12 cellular contexts compared by ENCODE assay signal in the genomic region with DNA sequence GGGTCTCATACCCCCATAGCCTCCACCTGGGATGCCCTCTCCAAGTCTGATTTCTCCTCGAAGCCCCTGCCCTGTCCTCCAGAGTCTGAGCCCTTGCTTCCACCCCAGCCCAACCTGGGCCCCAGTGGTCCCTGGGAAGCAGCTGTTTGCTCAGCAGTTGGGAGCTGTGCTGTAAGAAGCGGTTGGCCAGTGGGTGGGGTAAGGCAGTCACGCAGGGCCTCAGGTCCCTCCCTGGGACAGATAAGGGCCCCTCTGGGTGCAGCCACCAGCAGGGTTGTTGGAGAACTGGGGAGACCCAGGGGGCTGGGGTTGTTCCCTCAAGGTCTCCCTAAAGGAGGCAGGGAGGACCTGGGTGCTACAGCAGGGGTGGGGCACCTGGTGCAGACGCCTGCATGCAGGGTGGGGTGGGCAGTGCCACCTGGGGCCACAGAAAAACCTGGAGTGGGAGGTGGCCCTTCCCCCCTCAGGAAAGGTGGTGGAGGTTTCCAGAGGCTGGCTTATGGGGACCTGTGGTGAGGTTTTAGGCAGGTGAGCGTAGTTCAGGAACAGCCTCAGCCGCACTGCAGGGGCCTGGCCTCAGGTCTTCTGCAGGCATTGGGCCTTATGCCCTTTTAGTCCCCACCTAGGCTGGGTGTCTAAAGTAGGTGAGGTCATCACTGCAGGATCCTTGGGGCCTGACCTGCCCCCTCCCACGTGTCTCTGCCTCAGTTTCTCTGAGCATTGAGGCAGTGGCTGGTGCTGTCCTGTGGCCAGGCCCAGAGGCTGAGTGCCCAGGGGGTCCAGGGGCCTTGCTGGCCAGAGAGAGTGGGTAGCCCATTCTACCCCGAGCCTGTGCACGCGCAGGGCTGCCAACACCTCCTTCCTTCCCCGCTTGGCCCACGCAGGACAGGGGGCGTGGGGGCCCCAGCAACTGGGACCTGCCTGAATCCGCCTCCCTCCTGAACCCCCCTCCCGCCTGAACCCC. TPM values are rescaled to one million over a fixed set of nuclear protein-coding genes. Genes with fewer than 3 reads are reported as not detected.
"Had no signal": no experiment of that assay in that cellular context is flagged by ENCODE, and none has a peak within 500 bp of the region (broad histone marks: within the 10 kb centered on the region; RNA-seq: fewer than 3 reads in every experiment).

No MANE protein-coding gene starts in this region.

- H3K36me3 ChIP-seq: ovary had no signal

- ATAC-seq: stimulated activated naive CD8-positive, alpha-beta T cell treated with anti-CD3 and anti-CD28 coated beads, Interleukin-15, Interleukin-2, amounts not matched to agents 100 U/mL and 50 U/mL, for 24 hours had no signal

- H3K4me3 Mint-ChIP-seq: activated CD4-positive, alpha-beta memory T cell treated with anti-CD3 and anti-CD28 coated beads for 36 hours; activated naive CD8-positive, alpha-beta T cell treated with anti-CD3 and anti-CD28 coated beads for 36 hours; natural killer cell had no signal

- H3K9me3 Mint-ChIP-seq: activated CD4-positive, alpha-beta memory T cell treated with anti-CD3 and anti-CD28 coated beads for 36 hours; activated naive CD8-positive, alpha-beta T cell treated with anti-CD3 and anti-CD28 coated beads for 36 hours; natural killer cell had no signal

- H3K27ac ChIP-seq: esophagus muscularis mucosa, ovary, testis had no signal

- H3K27me3 ChIP-seq: ovary, testis had no signal

- H3K27ac Mint-ChIP-seq: activated CD4-positive, alpha-beta memory T cell treated with anti-CD3 and anti-CD28 coated beads for 36 hours; activated naive CD8-positive, alpha-beta T cell treated with anti-CD3 and anti-CD28 coated beads for 36 hours; natural killer cell had no signal

- H3K36me3 Mint-ChIP-seq: activated CD4-positive, alpha-beta memory T cell treated with anti-CD3 and anti-CD28 coated beads for 36 hours; activated naive CD8-positive, alpha-beta T cell treated with anti-CD3 and anti-CD28 coated beads for 36 hours; natural killer cell had no signal

- H3K9me3 ChIP-seq: esophagus muscularis mucosa, ovary, testis had no signal

- H3K4me3 ChIP-seq: lung, ovary had no signal

- DNase-seq: activated CD4-positive, alpha-beta memory T cell treated with anti-CD3 and anti-CD28 coated beads for 36 hours; activated gamma-delta T cell; activated naive CD8-positive, alpha-beta T cell treated with anti-CD3 and anti-CD28 coated beads for 36 hours; activated T-cell treated with anti-CD3 and anti-CD28 coated beads, Interleukin-2, amount 50 U/mL, for 48 hours; natural killer cell; stimulated activated CD4-positive, alpha-beta T cell treated with anti-CD3 and anti-CD28 coated beads, Interleukin-2, amount 100 ng/mL, for 48 hours; stimulated activated naive CD8-positive, alpha-beta T cell treated with anti-CD3 and anti-CD28 coated beads, Interleukin-15, Interleukin-2, amounts not matched to agents 100 U/mL and 50 U/mL, for 24 hours; testis had no signal

- FAIRE-seq: endometrium had no signal

RNA-seq across cellular contexts. Expression of a gene that starts 3.1 kb away (rescaled TPM):
- total RNA-seq: activated CD4-positive, alpha-beta memory T cell treated with anti-CD3 and anti-CD28 coated beads for 36 hours had no signal
